In genomic region chr1:40820251-40820797, GRCh38 we compare ENCODE assay signal across 14 cellular contexts. TPM values are rescaled to one million over a fixed set of nuclear protein-coding genes. Genes with fewer than 3 reads are reported as not detected.
DNase-seq lines count a peak whose midpoint lies in the region; ATAC-seq lines count a peak whose summit lies in the region.
"Had no signal": no experiment of that assay in that cellular context is flagged by ENCODE, and none has a peak within 500 bp of the region (broad histone marks: within the 10 kb centered on the region; RNA-seq: fewer than 3 reads in every experiment).

No MANE protein-coding gene starts in this region.

- 25 to 42% methylated on average over 3 of the region's 3 CpGs for WGBS in aorta, 2 donors

- H3K36me3 ChIP-seq in aorta (ENCODE audit: control insufficient read depth in 1 of 2, insufficient read depth in 2 of 2, low read length in 1 of 2), result no peaks in the 10 kb centered on the region
- H3K36me3 ChIP-seq: Peyer's patch had no signal

- H3K9me3 ChIP-seq in aorta (ENCODE audit: control insufficient read depth, low read length), result no peaks in the 10 kb centered on the region
- H3K9me3 ChIP-seq: Peyer's patch had no signal

- peak; percentile 8 for DNase-seq in stimulated activated CD4-positive, alpha-beta T cell treated with anti-CD3 and anti-CD28 coated beads, Interleukin-15, amount 100 ng/mL, for 24 hours
- DNase-seq in stimulated activated CD4-positive, alpha-beta T cell treated with anti-CD3 and anti-CD28 coated beads, Interleukin-4, amount 100 ng/mL, for 4 hours, result no peak
- DNase-seq in UCSD-AML1 (lab: John Stamatoyannopoulos, UW; ENCODE audit: unreplicated experiment), result peak; percentile 62
- DNase-seq in left lobe of liver (ENCODE audit: low spot score), result peak; percentile 86
- no peak for DNase-seq in aorta
- no peak for DNase-seq in NCI-H774 (lab: John Stamatoyannopoulos, UW)
- DNase-seq: activated naive CD4-positive, alpha-beta T cell treated with Interleukin-2 at 50 U/mL for 16 hours; DMS79; Peyer's patch; stimulated activated CD4-positive, alpha-beta T cell treated with anti-CD3 and anti-CD28 coated beads, Interleukin-4, amount 100 ng/mL, for 1 hour; stimulated activated naive CD4-positive, alpha-beta T cell had no signal

- no peaks in the 10 kb centered on the region for H3K27me3 ChIP-seq in aorta (ENCODE audit: control insufficient read depth in 1 of 2, insufficient read depth in 2 of 2, low read length in 1 of 2)
- H3K27me3 ChIP-seq: Peyer's patch had no signal

- intact Hi-C loops in aorta (cut with DNase I), result loop anchor here in 1 of 2 donors (5.0 kb wide), 1 partner anchor 38 kb away; the partner anchor contains the start of gene KCNQ4

- peak overlapping the region; percentile 31 to 75 for H3K27ac ChIP-seq in aorta (ENCODE audit: low read depth in 1 of 2, low read length in 2 of 2)
- H3K27ac ChIP-seq: Peyer's patch had no signal

- H3K4me3 ChIP-seq in aorta (ENCODE audit: low read length in 2 of 2), result no peak overlapping the region
- H3K4me3 ChIP-seq: Peyer's patch had no signal

- peak; percentile 86 for ATAC-seq in left lobe of liver
- ATAC-seq in aorta (ENCODE audit: low FRiP score), result peak; percentile 58
- ATAC-seq in GM18519 (IDR thresholded peaks at IDR 0.05; ENCODE audit: low FRiP score, unreplicated experiment), result no peak
- ATAC-seq in GM21515 (IDR thresholded peaks at IDR 0.05; ENCODE audit: unreplicated experiment), result no peak

- no peaks in the 10 kb centered on the region for H3K4me1 ChIP-seq in aorta (ENCODE audit: control insufficient read depth in 1 of 2, insufficient read depth in 2 of 2, low read length in 2 of 2)

RNA-seq across cellular contexts. Expression of gene KCNQ4, which starts 36.7 kb away (rescaled TPM):
- total RNA-seq in left lobe of liver (0.20 TPM), aorta (1 to 10 TPM; 7.2 to 8.7 TPM)
- polyA plus RNA-seq in aorta, result 10 to 100 TPM in 1 of 2 donors, under 1 TPM in 1; 0.88 to 10.0 TPM
- total RNA-seq: pulmonary artery endothelial cell had no signal

RNA-seq across cellular contexts. Expression of gene CITED4, which starts 41.8 kb away (rescaled TPM):
- 29.9 TPM for total RNA-seq in left lobe of liver
- total RNA-seq in aorta, result 10 to 100 TPM; 13.2 to 19.0 TPM
- 10 to 100 TPM in 1 of 2 donors, 1 to 10 TPM in 1; 4.0 to 13.5 TPM for polyA plus RNA-seq in aorta

Comparison
In these comparisons a context has a peak if more than half of its experiments do, and no peak if none do; other contexts are left out.
1. DNase-seq: peak in stimulated activated CD4-positive, alpha-beta T cell treated with anti-CD3 and anti-CD28 coated beads, Interleukin-15, amount 100 ng/mL, for 24 hours (single experiment), UCSD-AML1 (single experiment) and left lobe of liver (single experiment); none in stimulated activated CD4-positive, alpha-beta T cell treated with anti-CD3 and anti-CD28 coated beads, Interleukin-4, amount 100 ng/mL, for 4 hours (0 of 2), aorta (0 of 2) and NCI-H774 (single experiment).
2. ATAC-seq: peak in left lobe of liver (single experiment) and aorta (single experiment); none in GM18519 (single experiment) and GM21515 (single experiment).